Comparison of ENCODE assay signal across 1 cellular context in genomic region chr11:737366-737765, GRCh38.
TF ChIP-seq lines count a peak whose summit lies in the region.

No MANE protein-coding gene starts in this region.

TF ChIP-seq in GM23338, 12 proteins besides CTCF, POLR2A, EP300 and RAD21 (continued from another document):
- TF ChIP-seq ZNF462 (CRISPR knock-in tag; IDR thresholded peaks at IDR 0.05), result no peak
- no peak for TF ChIP-seq STAT1 (IDR thresholded peaks at IDR 0.05; ENCODE audit: unreplicated experiment)
- TF ChIP-seq POLR2AphosphoS5 (IDR thresholded peaks at IDR 0.05; ENCODE audit: low read depth), result no peak
